ENCODE assay signal across 32 cellular contexts in the genomic region with DNA sequence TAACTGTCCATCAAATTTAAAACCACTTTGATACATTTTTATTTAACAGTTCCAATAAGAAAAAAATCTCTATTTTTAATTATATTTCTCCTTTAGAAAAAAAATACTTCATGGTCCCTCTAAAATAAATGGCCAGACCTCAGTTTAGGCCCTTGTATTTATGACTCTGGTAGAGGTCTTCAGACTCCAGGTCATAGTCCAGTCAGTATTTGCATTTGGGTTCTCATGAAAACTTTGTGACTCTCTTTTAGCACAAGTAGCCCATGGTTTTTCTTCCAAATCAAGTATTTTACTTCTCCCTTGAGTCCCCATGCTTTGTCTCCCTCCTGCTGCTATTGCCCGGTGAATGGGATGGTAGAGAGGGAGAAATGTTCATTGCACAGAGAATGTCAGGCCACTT.
"Had no signal": no experiment of that assay in that cellular context is flagged by ENCODE, and none has a peak within 500 bp of the region (broad histone marks: within the 10 kb centered on the region; RNA-seq: fewer than 3 reads in every experiment).

No MANE protein-coding gene starts in this region.

- H3K9ac ChIP-seq: parathyroid adenoma had no signal

- H2AFZ ChIP-seq: parathyroid adenoma had no signal

- H3K79me2 ChIP-seq: parathyroid adenoma had no signal

- H3K27ac Mint-ChIP-seq: naive thymus-derived CD8-positive, alpha-beta T cell; natural killer cell treated with Interleukin-12 subunit alpha and Interleukin-12 subunit beta and Interleukin-15 and Interleukin-18, amount 100 ng/mL, for 72 hours; nephron progenitor cell; progenitor cell of endocrine pancreas; stimulated activated memory B cell treated with anti-CD40 and anti-IgM and Interleukin-4, amounts not matched to agents 10 μg/mL and 1 μg/mL and 100 μg/mL, for 72 hours; stimulated activated naive CD8-positive, alpha-beta T cell treated with anti-CD3 and anti-CD28 coated beads, Interleukin-15, amount 100 ng/mL, for 72 hours had no signal

- H3K4me3 Mint-ChIP-seq: naive thymus-derived CD8-positive, alpha-beta T cell; natural killer cell treated with Interleukin-12 subunit alpha and Interleukin-12 subunit beta and Interleukin-15 and Interleukin-18, amount 100 ng/mL, for 72 hours; nephron progenitor cell; neural crest cell; stimulated activated memory B cell treated with anti-CD40 and anti-IgM and Interleukin-4, amounts not matched to agents 10 μg/mL and 1 μg/mL and 100 μg/mL, for 72 hours; stimulated activated naive CD8-positive, alpha-beta T cell treated with anti-CD3 and anti-CD28 coated beads, Interleukin-15, amount 100 ng/mL, for 72 hours had no signal

- H3K9me3 ChIP-seq: ovary, psoas muscle, spleen, suprapubic skin, testis, tibial nerve, upper lobe of left lung, vagina had no signal

- H3K36me3 ChIP-seq: ovary had no signal

- H3K27me3 ChIP-seq: ovary, suprapubic skin, testis, tibial nerve, upper lobe of left lung, vagina had no signal

- FAIRE-seq: urothelium cell line had no signal

- ATAC-seq: naive thymus-derived CD8-positive, alpha-beta T cell; natural killer cell treated with Interleukin-12 subunit alpha and Interleukin-12 subunit beta and Interleukin-15 and Interleukin-18, amount 100 ng/mL, for 72 hours; psoas muscle; right cardiac atrium; sciatic nerve; stimulated activated memory B cell treated with anti-CD40 and anti-IgM and Interleukin-4, amounts not matched to agents 10 μg/mL and 1 μg/mL and 100 μg/mL, for 72 hours; stimulated activated naive CD8-positive, alpha-beta T cell treated with anti-CD3 and anti-CD28 coated beads, Interleukin-15, amount 100 ng/mL, for 72 hours; stimulated activated naive CD8-positive, alpha-beta T cell treated with anti-CD3 and anti-CD28 coated beads, Interleukin-15, Interleukin-2, amounts not matched to agents 100 U/mL and 50 U/mL, for 24 hours had no signal

- H3K4me2 ChIP-seq: smooth muscle cell had no signal

- H3K4me3 ChIP-seq: ovary, psoas muscle, skin epidermis, smooth muscle cell, spleen, suprapubic skin, testis, tibial nerve, upper lobe of left lung, vagina had no signal

- DNase-seq: naive thymus-derived CD8-positive, alpha-beta T cell; nephron progenitor cell; occipital lobe; ovary; posterior cingulate gyrus; psoas muscle; right cardiac atrium; spleen; stimulated activated CD4-positive, alpha-beta T cell treated with anti-CD3 and anti-CD28 coated beads, Interleukin-12 subunit alpha, Interleukin-12 subunit beta, amount 100 ng/mL, for 4 hours; stimulated activated CD4-positive, alpha-beta T cell treated with anti-CD3 and anti-CD28 coated beads, Interleukin-1b, Interleukin-23, amount 100 ng/mL, for 48 hours; stimulated activated CD4-positive, alpha-beta T cell treated with anti-CD3 and anti-CD28 coated beads, Interleukin-4, amount 100 ng/mL, for 1 hour; stimulated activated CD4-positive, alpha-beta T cell treated with anti-CD3 and anti-CD28 coated beads, Interleukin-4, amount 100 ng/mL, for 4 hours; stimulated activated CD8-positive, alpha-beta memory T cell treated with anti-CD3 and anti-CD28 coated beads, Interleukin-4, amount 100 ng/mL, for 48 hours; stimulated activated naive CD4-positive, alpha-beta T cell; stimulated activated naive CD8-positive, alpha-beta T cell treated with anti-CD3 and anti-CD28 coated beads, Interleukin-15, amount 100 ng/mL, for 72 hours; stimulated activated naive CD8-positive, alpha-beta T cell treated with anti-CD3 and anti-CD28 coated beads, Interleukin-15, Interleukin-2, amounts not matched to agents 100 U/mL and 50 U/mL, for 24 hours; substantia nigra; testis; trophoblast cell; upper lobe of left lung had no signal

- H3K27me3 Mint-ChIP-seq: naive thymus-derived CD8-positive, alpha-beta T cell; natural killer cell treated with Interleukin-12 subunit alpha and Interleukin-12 subunit beta and Interleukin-15 and Interleukin-18, amount 100 ng/mL, for 72 hours; progenitor cell of endocrine pancreas; stimulated activated memory B cell treated with anti-CD40 and anti-IgM and Interleukin-4, amounts not matched to agents 10 μg/mL and 1 μg/mL and 100 μg/mL, for 72 hours; stimulated activated naive CD8-positive, alpha-beta T cell treated with anti-CD3 and anti-CD28 coated beads, Interleukin-15, amount 100 ng/mL, for 72 hours had no signal

- H3K9me3 Mint-ChIP-seq: naive thymus-derived CD8-positive, alpha-beta T cell; natural killer cell treated with Interleukin-12 subunit alpha and Interleukin-12 subunit beta and Interleukin-15 and Interleukin-18, amount 100 ng/mL, for 72 hours; nephron progenitor cell; neural crest cell; stimulated activated memory B cell treated with anti-CD40 and anti-IgM and Interleukin-4, amounts not matched to agents 10 μg/mL and 1 μg/mL and 100 μg/mL, for 72 hours; stimulated activated naive CD8-positive, alpha-beta T cell treated with anti-CD3 and anti-CD28 coated beads, Interleukin-15, amount 100 ng/mL, for 72 hours had no signal

- H3K27ac ChIP-seq: ovary, parathyroid adenoma, psoas muscle, skin epidermis, spleen, suprapubic skin, testis, tibial nerve, upper lobe of left lung, vagina had no signal
